8 cellular contexts compared by ENCODE assay signal in the genomic region with DNA sequence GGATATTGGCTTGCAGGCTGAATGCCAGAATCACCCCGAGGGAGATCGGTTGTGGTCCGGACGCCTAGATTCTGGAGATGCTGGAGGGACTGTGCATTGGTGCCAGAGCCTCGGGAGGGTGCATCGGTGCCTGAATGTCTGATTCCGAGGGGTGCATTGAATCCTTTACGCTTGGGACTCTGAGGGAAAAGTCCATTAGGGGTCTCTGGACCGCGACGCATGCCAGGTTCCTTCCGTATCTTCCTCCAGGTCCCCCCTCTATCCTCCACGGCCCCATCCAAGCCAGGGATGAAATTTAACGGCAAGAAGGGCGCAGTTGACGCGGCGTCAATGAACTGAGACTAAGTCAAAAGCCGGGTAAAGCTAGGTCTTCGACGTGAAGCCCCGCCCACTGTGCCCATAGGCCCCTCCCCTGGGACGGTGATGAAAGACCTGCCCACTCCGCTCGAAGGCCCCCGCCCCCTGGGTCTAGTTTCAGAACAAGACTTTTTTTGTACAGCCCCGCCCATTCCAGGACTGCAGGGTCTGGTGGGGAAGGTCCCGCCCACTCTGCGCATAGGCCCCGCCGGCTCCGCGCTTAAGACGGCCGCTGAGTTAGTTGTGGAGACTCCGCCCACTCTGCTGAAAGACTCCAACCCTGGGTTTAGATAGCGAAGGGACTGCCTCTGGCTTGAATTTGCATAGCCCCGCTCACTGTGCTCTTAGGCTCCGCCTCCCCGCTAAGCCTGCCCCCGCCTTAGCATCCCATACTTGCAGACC. TPM values are rescaled to one million over a fixed set of nuclear protein-coding genes. Genes with fewer than 3 reads are reported as not detected.
DNase-seq lines count a peak whose midpoint lies in the region; TF ChIP-seq lines count a peak whose summit lies in the region.

No MANE protein-coding gene starts in this region.

- no peaks in the 10 kb centered on the region for H3K9me2 ChIP-seq in neural cell (ENCODE audit: insufficient read depth, low read length)

- peak overlapping the region; percentile 79 for H3K27ac ChIP-seq in neural cell (ENCODE audit: low read length)

- peak overlapping the region; percentile 92 for H3K27ac Mint-ChIP-seq in stimulated activated naive CD8-positive, alpha-beta T cell treated with anti-CD3 and anti-CD28 coated beads, Interleukin-15, Interleukin-2, amounts not matched to agents 100 ng/mL and 50 ng/mL, for 24 hours

- H3K4me1 Mint-ChIP-seq in stimulated activated naive CD8-positive, alpha-beta T cell treated with anti-CD3 and anti-CD28 coated beads, Interleukin-15, Interleukin-2, amounts not matched to agents 100 ng/mL and 50 ng/mL, for 24 hours (ENCODE audit: low read depth), result peaks cover 23% of the 10 kb centered on the region

- peak overlapping the region; percentile 71 for H3K9ac ChIP-seq in neural cell (ENCODE audit: low read length)

- H3F3A ChIP-seq in neural cell (ENCODE audit: insufficient read depth, low read length, poor library complexity, severe bottlenecking), result no peaks in the 10 kb centered on the region

- peaks cover 15% of the 10 kb centered on the region for H3K36me3 Mint-ChIP-seq in stimulated activated naive CD8-positive, alpha-beta T cell treated with anti-CD3 and anti-CD28 coated beads, Interleukin-15, Interleukin-2, amounts not matched to agents 100 ng/mL and 50 ng/mL, for 24 hours (ENCODE audit: low read depth)

- DNase-seq in DMS79 treated with DMSO at 0.1 percent for 48 hours (lab: John Stamatoyannopoulos, UW) (peak; percentile 38), H4 (ENCODE audit: low spot score) (peak; percentile 93), M059J (ENCODE audit: low read depth) (peak; percentile 100), SHP77 treated with DMSO at 0.1 percent for 48 hours (lab: John Stamatoyannopoulos, UW) (peak; percentile 89), foreskin fibroblast (peak; percentile 100)
- peak; percentile 91 for DNase-seq in activated gamma-delta T cell treated with anti-CD3 and anti-CD28 coated beads, Interleukin-2, amount 50 U/mL, for 16 hours (ENCODE audit: low read depth)

- H3K4me3 ChIP-seq in foreskin fibroblast (ENCODE audit: low read depth in 1 of 2, low read length in 2 of 2) (peak overlapping the region; percentile 60 to 93), neural cell (ENCODE audit: low read length) (peak overlapping the region; percentile 76)

- H3K27me3 ChIP-seq in neural cell (ENCODE audit: insufficient read depth, low read depth, low read length), result no peaks in the 10 kb centered on the region

- peak overlapping the region; percentile 69 for H2AFZ ChIP-seq in neural cell (ENCODE audit: low read depth, low read length)

- peak overlapping the region; percentile 23 for H3K4me2 ChIP-seq in neural cell (ENCODE audit: low read length)

- H3K9me3 ChIP-seq in neural cell (ENCODE audit: low read length), result no peaks in the 10 kb centered on the region

- peaks cover 6% of the 10 kb centered on the region for H3K36me3 ChIP-seq in neural cell (ENCODE audit: insufficient read depth, low read length)

- no peak for TF ChIP-seq RAD21 in neural cell (conservative IDR thresholded peaks at IDR 0.05)

- TF ChIP-seq EP300 in neural cell (conservative IDR thresholded peaks at IDR 0.05; ENCODE audit: poor library complexity, severe bottlenecking), result peak; percentile 13

- TF ChIP-seq CTCF in foreskin fibroblast (IDR thresholded peaks at IDR 0.05; ENCODE audit: low read depth, low read length), result no peak
- TF ChIP-seq CTCF in neural cell (IDR thresholded peaks at IDR 0.05; ENCODE audit: poor library complexity, severe bottlenecking), result no peak

- no peaks in the 10 kb centered on the region for H3K27me3 Mint-ChIP-seq in stimulated activated naive CD8-positive, alpha-beta T cell treated with anti-CD3 and anti-CD28 coated beads, Interleukin-15, Interleukin-2, amounts not matched to agents 100 ng/mL and 50 ng/mL, for 24 hours

- no peaks in the 10 kb centered on the region for H3K9me3 Mint-ChIP-seq in stimulated activated naive CD8-positive, alpha-beta T cell treated with anti-CD3 and anti-CD28 coated beads, Interleukin-15, Interleukin-2, amounts not matched to agents 100 ng/mL and 50 ng/mL, for 24 hours

- peak overlapping the region; percentile 88 for H3K4me3 Mint-ChIP-seq in stimulated activated naive CD8-positive, alpha-beta T cell treated with anti-CD3 and anti-CD28 coated beads, Interleukin-15, Interleukin-2, amounts not matched to agents 100 ng/mL and 50 ng/mL, for 24 hours

- H3K79me2 ChIP-seq in neural cell (replicated peaks; ENCODE audit: insufficient read depth, low read length), result no peaks in the 10 kb centered on the region

- no peaks in the 10 kb centered on the region for H4K20me1 ChIP-seq in neural cell (ENCODE audit: insufficient read depth)

TF ChIP-seq in neural cell, 6 proteins besides CTCF, POLR2A, EP300 and RAD21:
- TF ChIP-seq REST (IDR thresholded peaks at IDR 0.05; ENCODE audit: borderline replicate concordance) (peak; percentile 4), MXI1 (conservative IDR thresholded peaks at IDR 0.05; ENCODE audit: poor library complexity, severe bottlenecking) (no peak)
TF ChIP-seq in neural cell: peak in this region for 1.

RNA-seq across cellular contexts. Expression of gene ZNF575, which starts 0.7 kb away (rescaled TPM):
- not detected in 2 replicates for total RNA-seq in H4 (2014; rRNA removed; shearing (Covaris generic))
- not detected in 2 replicates for total RNA-seq in M059J (2014; rRNA removed; shearing (Covaris generic))
- not detected in 2 replicates for polyA plus RNA-seq in neural cell
- 0.69 and 1.2 TPM in 2 replicates for polyA minus RNA-seq in neural cell

RNA-seq across cellular contexts. Expression of gene ETHE1, which starts 6.7 kb away (rescaled TPM):
- total RNA-seq in H4 (2014; rRNA removed; shearing (Covaris generic)), result 33.6 and 50.4 TPM in 2 replicates
- total RNA-seq in M059J (2014; rRNA removed; shearing (Covaris generic)), result 28.3 and 29.3 TPM in 2 replicates
- polyA plus RNA-seq in neural cell, result 40.9 and 58.0 TPM in 2 replicates
- 15.6 and 17.5 TPM in 2 replicates for polyA minus RNA-seq in neural cell

RNA-seq across cellular contexts. Expression of gene PHLDB3, which starts 29.2 kb away (rescaled TPM):
- total RNA-seq in H4 (2014; rRNA removed; shearing (Covaris generic)), result 1.3 and 2.1 TPM in 2 replicates
- total RNA-seq in M059J (2014; rRNA removed; shearing (Covaris generic)), result 3.7 and 8.6 TPM in 2 replicates
- polyA plus RNA-seq in neural cell, result 5.6 and 8.1 TPM in 2 replicates
- 3.0 and 4.1 TPM in 2 replicates for polyA minus RNA-seq in neural cell

RNA-seq across cellular contexts. Expression of gene XRCC1, which starts 41.6 kb away (rescaled TPM):
- total RNA-seq in H4 (2014; rRNA removed; shearing (Covaris generic)), result 29.2 and 31.0 TPM in 2 replicates
- 54.1 and 57.1 TPM in 2 replicates for total RNA-seq in M059J (2014; rRNA removed; shearing (Covaris generic))
- 18.6 and 19.0 TPM in 2 replicates for polyA plus RNA-seq in neural cell
- 17.5 and 24.4 TPM in 2 replicates for polyA minus RNA-seq in neural cell

RNA-seq across cellular contexts. Expression of gene PINLYP, which starts 41.9 kb away (rescaled TPM):
- total RNA-seq in H4 (2014; rRNA removed; shearing (Covaris generic)), result not detected in 2 replicates
- total RNA-seq in M059J (2014; rRNA removed; shearing (Covaris generic)), result 0.91 and 2.5 TPM in 2 replicates
- 1.9 and 3.2 TPM in 2 replicates for polyA plus RNA-seq in neural cell
- 0.81 TPM in 1 of 2 replicates, not detected in the other for polyA minus RNA-seq in neural cell

Comparison
In these comparisons a context has a peak if more than half of its experiments do, and no peak if none do; other contexts are left out.
1. Peak in every context shown above with its lines: DNase-seq, H3K4me3 ChIP-seq and H3K27ac ChIP-seq.
2. DNase-seq: peak in every context shown above with its lines; median percentile 100 in M059J; 100 in foreskin fibroblast; 93 in H4; 91 in activated gamma-delta T cell treated with anti-CD3 and anti-CD28 coated beads, Interleukin-2, amount 50 U/mL, for 16 hours; 89 in SHP77 treated with DMSO at 0.1 percent for 48 hours; 38 in DMS79 treated with DMSO at 0.1 percent for 48 hours.